In genomic region chr1:59022799-59023198, GRCh38 we compare ENCODE assay signal across 27 cellular contexts.
"Had no signal": no experiment of that assay in that cellular context is flagged by ENCODE, and none has a peak within 500 bp of the region (broad histone marks: within the 10 kb centered on the region; RNA-seq: fewer than 3 reads in every experiment).

No MANE protein-coding gene starts in this region.

- H3K4me3 Mint-ChIP-seq: activated CD8-positive, alpha-beta T cell treated with anti-CD3 and anti-CD28 coated beads for 36 hours; activated naive CD4-positive, alpha-beta T cell treated with anti-CD3 and anti-CD28 coated beads, Interleukin-2, amount 10 ng/mL, durations not matched to agents 7 days and 5 days; activated naive CD8-positive, alpha-beta T cell treated with anti-CD3 and anti-CD28 coated beads, Interleukin-2, amount 10 ng/mL, durations not matched to agents 7 days and 5 days; activated T-cell treated with anti-CD3 and anti-CD28 coated beads, Interleukin-2, amount 50 U/mL, for 24 hours; activated T-cell treated with anti-CD3 and anti-CD28 coated beads, Interleukin-2, amount 50 U/mL, for 72 hours; effector memory CD8-positive, alpha-beta T cell had no signal

- H3K27me3 Mint-ChIP-seq: activated CD8-positive, alpha-beta T cell treated with anti-CD3 and anti-CD28 coated beads for 36 hours; activated naive CD4-positive, alpha-beta T cell treated with anti-CD3 and anti-CD28 coated beads, Interleukin-2, amount 10 ng/mL, durations not matched to agents 7 days and 5 days; activated naive CD8-positive, alpha-beta T cell treated with anti-CD3 and anti-CD28 coated beads, Interleukin-2, amount 10 ng/mL, durations not matched to agents 7 days and 5 days; activated T-cell treated with anti-CD3 and anti-CD28 coated beads, Interleukin-2, amount 50 U/mL, for 24 hours; effector memory CD8-positive, alpha-beta T cell had no signal

- ATAC-seq: activated CD8-positive, alpha-beta T cell treated with anti-CD3 and anti-CD28 coated beads for 36 hours; activated naive CD4-positive, alpha-beta T cell treated with anti-CD3 and anti-CD28 coated beads, Interleukin-2, amount 50 U/mL, for 72 hours; activated T-cell treated with anti-CD3 and anti-CD28 coated beads, Interleukin-2, amount 50 U/mL, for 72 hours; body of pancreas; effector memory CD8-positive, alpha-beta T cell; gastroesophageal sphincter had no signal

- H3K9me3 Mint-ChIP-seq: activated naive CD8-positive, alpha-beta T cell treated with anti-CD3 and anti-CD28 coated beads, Interleukin-2, amount 10 ng/mL, durations not matched to agents 7 days and 5 days had no signal

- DNase-seq: activated CD4-positive, alpha-beta T cell treated with anti-CD3 and anti-CD28 coated beads for 1 hour; activated CD4-positive, alpha-beta T cell treated with anti-CD3 and anti-CD28 coated beads for 4 hours; activated CD4-positive, alpha-beta T cell treated with anti-CD3 and anti-CD28 coated beads, Interleukin-2, amount 50 U/mL, for 1 hour; activated CD4-positive, alpha-beta T cell treated with anti-CD3 and anti-CD28 coated beads, Interleukin-2, amount 50 U/mL, for 48 hours; activated CD8-positive, alpha-beta memory T cell treated with anti-CD3 and anti-CD28 coated beads for 24 hours; activated CD8-positive, alpha-beta memory T cell treated with anti-CD3 and anti-CD28 coated beads, Interleukin-2, amount 50 U/mL, for 48 hours; activated CD8-positive, alpha-beta T cell treated with anti-CD3 and anti-CD28 coated beads for 36 hours; activated gamma-delta T cell; activated naive CD4-positive, alpha-beta T cell; activated naive CD4-positive, alpha-beta T cell treated with anti-CD3 and anti-CD28 coated beads, Interleukin-2, amount 10 ng/mL, durations not matched to agents 7 days and 5 days; activated naive CD8-positive, alpha-beta T cell treated with anti-CD3 and anti-CD28 coated beads, Interleukin-2, amount 10 ng/mL, durations not matched to agents 7 days and 5 days; activated T-cell treated with anti-CD3 and anti-CD28 coated beads for 4 hours; activated T-cell treated with anti-CD3 and anti-CD28 coated beads, Interleukin-2, amount 50 U/mL, for 24 hours; activated T-cell treated with anti-CD3 and anti-CD28 coated beads, Interleukin-2, amount 50 U/mL, for 72 hours; amniotic stem cell; anterior cingulate cortex; body of pancreas; caudate nucleus; cortex of kidney; dermis blood vessel endothelial cell; effector CD4-positive, alpha-beta T cell; effector memory CD8-positive, alpha-beta T cell; erythroblast; foreskin melanocyte; T-helper 2 cell had no signal

- H3K27ac Mint-ChIP-seq: activated CD8-positive, alpha-beta T cell treated with anti-CD3 and anti-CD28 coated beads for 36 hours; activated naive CD4-positive, alpha-beta T cell treated with anti-CD3 and anti-CD28 coated beads, Interleukin-2, amount 10 ng/mL, durations not matched to agents 7 days and 5 days; activated naive CD4-positive, alpha-beta T cell treated with anti-CD3 and anti-CD28 coated beads, Interleukin-2, amount 50 U/mL, for 72 hours; activated naive CD8-positive, alpha-beta T cell treated with anti-CD3 and anti-CD28 coated beads, Interleukin-2, amount 10 ng/mL, durations not matched to agents 7 days and 5 days; activated T-cell treated with anti-CD3 and anti-CD28 coated beads, Interleukin-2, amount 50 U/mL, for 24 hours; effector memory CD8-positive, alpha-beta T cell had no signal
